30 cellular contexts compared by ENCODE assay signal in the genomic region with DNA sequence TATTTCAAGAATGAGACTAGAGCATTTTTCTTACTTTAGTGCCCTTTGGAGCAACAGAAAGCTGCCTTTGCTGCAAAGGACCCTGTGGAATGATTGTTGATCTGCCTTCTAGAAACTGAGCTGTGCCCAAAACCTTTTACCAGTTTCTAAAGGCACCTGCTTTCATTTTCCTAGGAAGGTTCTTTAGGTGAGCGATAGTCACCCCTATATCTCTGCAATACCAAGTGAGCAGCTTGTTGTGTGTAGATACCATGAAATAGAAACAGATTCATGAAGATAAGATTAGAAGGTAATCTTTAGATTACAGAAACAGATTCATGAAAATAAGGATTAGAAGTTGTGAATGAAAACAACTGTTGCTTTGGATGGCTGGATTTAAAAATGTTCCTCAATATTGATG.
"Had no signal": no experiment of that assay in that cellular context is flagged by ENCODE, and none has a peak within 500 bp of the region (broad histone marks: within the 10 kb centered on the region; RNA-seq: fewer than 3 reads in every experiment).

No MANE protein-coding gene starts in this region.

- H3K4me2 ChIP-seq: smooth muscle cell had no signal

- H3K27ac ChIP-seq: breast epithelium, esophagus muscularis mucosa, foreskin keratinocyte, right atrium auricular region, uterus, VCaP had no signal

- H3K9me3 Mint-ChIP-seq: type B pancreatic cell had no signal

- H3K4me1 Mint-ChIP-seq: stimulated activated memory B cell treated with anti-CD40 and anti-IgM and Interleukin-4, amounts not matched to agents 10 μg/mL and 1 μg/mL and 100 μg/mL, for 72 hours had no signal

- H3K36me3 ChIP-seq: breast epithelium, esophagus muscularis mucosa, right atrium auricular region, uterus had no signal

- H3K27ac Mint-ChIP-seq: activated CD4-positive, alpha-beta memory T cell treated with anti-CD3 and anti-CD28 coated beads for 36 hours; activated CD4-positive, alpha-beta T cell treated with anti-CD3 and anti-CD28 coated beads, Interleukin-2, amount 10 ng/mL, durations not matched to agents 24 days and 14 days; activated naive CD4-positive, alpha-beta T cell treated with anti-CD3 and anti-CD28 coated beads, Interleukin-2, amount 10 ng/mL, durations not matched to agents 7 days and 5 days; natural killer cell treated with Interleukin-12 subunit alpha and Interleukin-12 subunit beta and Interleukin-15 and Interleukin-18, amount 100 ng/mL, for 72 hours; stimulated activated memory B cell treated with anti-CD40 and anti-IgM and Interleukin-4, amounts not matched to agents 10 μg/mL and 1 μg/mL and 100 μg/mL, for 72 hours; stimulated activated naive CD8-positive, alpha-beta T cell treated with anti-CD3 and anti-CD28 coated beads, Interleukin-15, amount 100 ng/mL, for 72 hours; type B pancreatic cell had no signal

- H3K4me3 Mint-ChIP-seq: activated CD4-positive, alpha-beta memory T cell treated with anti-CD3 and anti-CD28 coated beads for 36 hours; activated CD4-positive, alpha-beta T cell treated with anti-CD3 and anti-CD28 coated beads, Interleukin-2, amount 10 ng/mL, durations not matched to agents 24 days and 14 days; activated naive CD4-positive, alpha-beta T cell treated with anti-CD3 and anti-CD28 coated beads, Interleukin-2, amount 10 ng/mL, durations not matched to agents 7 days and 5 days; natural killer cell treated with Interleukin-12 subunit alpha and Interleukin-12 subunit beta and Interleukin-15 and Interleukin-18, amount 100 ng/mL, for 72 hours; stimulated activated memory B cell treated with anti-CD40 and anti-IgM and Interleukin-4, amounts not matched to agents 10 μg/mL and 1 μg/mL and 100 μg/mL, for 72 hours; stimulated activated naive CD8-positive, alpha-beta T cell treated with anti-CD3 and anti-CD28 coated beads, Interleukin-15, amount 100 ng/mL, for 72 hours; type B pancreatic cell had no signal

- FAIRE-seq: TTC549 had no signal

- H3K27me3 Mint-ChIP-seq: activated CD4-positive, alpha-beta memory T cell treated with anti-CD3 and anti-CD28 coated beads for 36 hours; activated CD4-positive, alpha-beta T cell treated with anti-CD3 and anti-CD28 coated beads, Interleukin-2, amount 10 ng/mL, durations not matched to agents 24 days and 14 days; activated naive CD4-positive, alpha-beta T cell treated with anti-CD3 and anti-CD28 coated beads, Interleukin-2, amount 10 ng/mL, durations not matched to agents 7 days and 5 days; stimulated activated memory B cell treated with anti-CD40 and anti-IgM and Interleukin-4, amounts not matched to agents 10 μg/mL and 1 μg/mL and 100 μg/mL, for 72 hours; stimulated activated naive CD8-positive, alpha-beta T cell treated with anti-CD3 and anti-CD28 coated beads, Interleukin-15, amount 100 ng/mL, for 72 hours; type B pancreatic cell had no signal

- H3K27me3 ChIP-seq: breast epithelium, esophagus muscularis mucosa, foreskin keratinocyte, right atrium auricular region, uterus had no signal

- H3K36me3 Mint-ChIP-seq: stimulated activated memory B cell treated with anti-CD40 and anti-IgM and Interleukin-4, amounts not matched to agents 10 μg/mL and 1 μg/mL and 100 μg/mL, for 72 hours; type B pancreatic cell had no signal

- H3K4me3 ChIP-seq: breast epithelium, esophagus muscularis mucosa, lung, right atrium auricular region, smooth muscle cell, uterus had no signal

- H3K4me1 ChIP-seq: breast epithelium, foreskin keratinocyte, right atrium auricular region, uterus had no signal

- ATAC-seq: foreskin keratinocyte; left lobe of liver; natural killer cell treated with Interleukin-12 subunit alpha and Interleukin-12 subunit beta and Interleukin-15 and Interleukin-18, amount 100 ng/mL, for 72 hours; stimulated activated memory B cell treated with anti-CD40 and anti-IgM and Interleukin-4, amounts not matched to agents 10 μg/mL and 1 μg/mL and 100 μg/mL, for 72 hours; stimulated activated naive CD8-positive, alpha-beta T cell treated with anti-CD3 and anti-CD28 coated beads, Interleukin-15, amount 100 ng/mL, for 72 hours had no signal

- DNase-seq: activated CD4-positive, alpha-beta memory T cell treated with anti-CD3 and anti-CD28 coated beads for 36 hours; activated CD4-positive, alpha-beta T cell treated with anti-CD3 and anti-CD28 coated beads, Interleukin-2, amount 10 ng/mL, durations not matched to agents 24 days and 14 days; activated CD8-positive, alpha-beta memory T cell treated with anti-CD3 and anti-CD28 coated beads, Interleukin-2, amount 50 U/mL, for 48 hours; activated gamma-delta T cell; activated naive CD4-positive, alpha-beta T cell treated with anti-CD3 and anti-CD28 coated beads, Interleukin-2, amount 10 ng/mL, durations not matched to agents 7 days and 5 days; amygdala; central memory CD4-positive, alpha-beta T cell; dermis blood vessel endothelial cell; effector CD4-positive, alpha-beta T cell; foreskin keratinocyte; kidney glomerular epithelial cell; mesendoderm; stimulated activated CD4-positive, alpha-beta T cell treated with anti-CD3 and anti-CD28 coated beads, Interleukin-1b, Interleukin-23, amount 100 ng/mL, for 48 hours; stimulated activated CD4-positive, alpha-beta T cell treated with anti-CD3 and anti-CD28 coated beads, Interleukin-4, amount 100 ng/mL, for 4 hours; stimulated activated CD8-positive, alpha-beta memory T cell treated with anti-CD3 and anti-CD28 coated beads, Interleukin-4, amount 100 ng/mL, for 48 hours; stimulated activated naive CD8-positive, alpha-beta T cell treated with anti-CD3 and anti-CD28 coated beads, Interleukin-15, amount 100 ng/mL, for 72 hours; substantia nigra; T-helper 9 cell; uterus had no signal

- H3K9me3 ChIP-seq: uterus had no signal
